ENCODE assay signal across 8 cellular contexts in the genomic region with DNA sequence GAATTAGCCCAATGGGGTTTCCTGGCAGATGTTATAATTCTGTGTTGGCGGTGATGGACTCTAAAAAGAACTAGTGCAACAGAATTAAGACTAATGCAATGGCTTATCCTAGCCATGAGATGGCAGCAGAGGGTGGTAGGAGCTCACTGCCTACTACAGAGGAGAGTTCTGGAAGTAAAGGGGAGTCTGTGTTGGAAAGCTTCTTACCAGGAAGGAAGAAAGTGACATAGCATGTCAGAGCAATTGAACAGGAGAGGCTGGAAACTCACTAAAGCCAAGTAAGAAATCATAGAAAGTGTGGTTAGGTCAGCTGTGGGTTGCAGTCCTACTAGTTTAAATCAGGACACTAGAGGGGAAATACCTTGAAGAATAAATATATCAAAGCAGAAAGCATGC. TPM values are rescaled to one million over a fixed set of nuclear protein-coding genes. Genes with fewer than 3 reads are reported as not detected.
DNase-seq lines count a peak whose midpoint lies in the region; ATAC-seq and TF ChIP-seq lines count a peak whose summit lies in the region.

No MANE protein-coding gene starts in this region.

- H3K27ac ChIP-seq in HL-60 (replicated peaks) (no peak overlapping the region), lung (ENCODE audit: low read depth in 1 of 2, low read length in 1 of 2) (no peak overlapping the region)

- no peak overlapping the region for H3K4me3 ChIP-seq in HL-60 (replicated peaks; ENCODE audit: insufficient read depth, low read length)
- no peak overlapping the region for H3K4me3 ChIP-seq in lung

- ATAC-seq in GM21619 (IDR thresholded peaks at IDR 0.05; ENCODE audit: unreplicated experiment) (peak; percentile 69), lung (ENCODE audit: insufficient read depth, low FRiP score) (peak; percentile 78)

- WGBS in lung, 2 donors: 14 to 19% methylated on average over 1 of the region's 1 CpG

- H3K27ac Mint-ChIP-seq in activated T-helper 2 cell treated with anti-CD3 and anti-CD28 coated beads, Interferon-gamma antibody, Interleukin-2, Interleukin-4, amounts not matched to agents 10 μg/mL and 5 μg/mL and 100 μg/mL, durations not matched to agents 14 hours and 24 hours and 36 hours: no peak overlapping the region

- no peaks in the 10 kb centered on the region for H3K36me3 ChIP-seq in lung (ENCODE audit: control insufficient read depth in 2 of 2, insufficient read depth in 2 of 2, low read length in 2 of 2)

- peak; percentile 4 for DNase-seq in stimulated activated CD4-positive, alpha-beta T cell treated with anti-CD3 and anti-CD28 coated beads, Interleukin-15, amount 100 ng/mL, for 24 hours
- DNase-seq in stimulated activated CD4-positive, alpha-beta T cell treated with anti-CD3 and anti-CD28 coated beads, Interleukin-12 subunit alpha, Interleukin-12 subunit beta, amount 100 ng/mL, for 4 hours: no peak
- peak in 1 of 2 experiments; percentile 18 for DNase-seq in HL-60 (ENCODE audit: low read depth in 1 of 2, low spot score in 1 of 2)
- DNase-seq in RPMI7951 (ENCODE audit: low read depth): peak; percentile 19
- peak; percentile 64 for DNase-seq in ecto neural progenitor cell (ENCODE audit: low spot score)
- peak; percentile 30 for DNase-seq in lung (ENCODE audit: low spot score)
- no peak for DNase-seq in activated T-helper 2 cell treated with anti-CD3 and anti-CD28 coated beads, Interferon-gamma antibody, Interleukin-2, Interleukin-4, amounts not matched to agents 10 μg/mL and 5 μg/mL and 100 μg/mL, durations not matched to agents 14 hours and 24 hours and 36 hours (ENCODE audit: low spot score)

- H3K27me3 Mint-ChIP-seq in activated T-helper 2 cell treated with anti-CD3 and anti-CD28 coated beads, Interferon-gamma antibody, Interleukin-2, Interleukin-4, amounts not matched to agents 10 μg/mL and 5 μg/mL and 100 μg/mL, durations not matched to agents 14 hours and 24 hours and 36 hours (ENCODE audit: low read depth): peaks cover 4% of the 10 kb centered on the region

- no peaks in the 10 kb centered on the region for H3K4me1 Mint-ChIP-seq in activated T-helper 2 cell treated with anti-CD3 and anti-CD28 coated beads, Interferon-gamma antibody, Interleukin-2, Interleukin-4, amounts not matched to agents 10 μg/mL and 5 μg/mL and 100 μg/mL, durations not matched to agents 14 hours and 24 hours and 36 hours (ENCODE audit: low read depth)

- intact Hi-C loops in activated T-helper 2 cell treated with anti-CD3 and anti-CD28 coated beads, Interferon-gamma antibody, Interleukin-2, Interleukin-4, amounts not matched to agents 10 μg/mL and 5 μg/mL and 100 μg/mL, durations not matched to agents 14 hours and 24 hours and 36 hours (cut with micrococcal nuclease): loop anchor here (5.0 kb wide), 1 partner anchor 773 kb away; no protein-coding TSS in a partner anchor

- peak; percentile 28 for TF ChIP-seq CTCF in HL-60 (IDR thresholded peaks at IDR 0.05; ENCODE audit: insufficient read depth, low read length)
- peak; percentile 49 for TF ChIP-seq CTCF in lung (IDR thresholded peaks at IDR 0.05; ENCODE audit: control extremely low read depth, extremely low read depth)

- no peaks in the 10 kb centered on the region for H3K9me3 ChIP-seq in lung (ENCODE audit: control insufficient read depth in 2 of 2, insufficient read depth in 1 of 2, low read length in 1 of 2)

- no peak overlapping the region for H3K4me3 Mint-ChIP-seq in activated T-helper 2 cell treated with anti-CD3 and anti-CD28 coated beads, Interferon-gamma antibody, Interleukin-2, Interleukin-4, amounts not matched to agents 10 μg/mL and 5 μg/mL and 100 μg/mL, durations not matched to agents 14 hours and 24 hours and 36 hours (ENCODE audit: low read depth)

- no peaks in the 10 kb centered on the region for H3K27me3 ChIP-seq in HL-60 (ENCODE audit: insufficient read depth, poor library complexity, severe bottlenecking)
- peaks cover 12% of the 10 kb centered on the region for H3K27me3 ChIP-seq in lung (ENCODE audit: control insufficient read depth, insufficient read depth)

- H3K36me3 Mint-ChIP-seq in activated T-helper 2 cell treated with anti-CD3 and anti-CD28 coated beads, Interferon-gamma antibody, Interleukin-2, Interleukin-4, amounts not matched to agents 10 μg/mL and 5 μg/mL and 100 μg/mL, durations not matched to agents 14 hours and 24 hours and 36 hours (ENCODE audit: low read depth): no peaks in the 10 kb centered on the region

- no peaks in the 10 kb centered on the region for H3K4me1 ChIP-seq in lung (ENCODE audit: control insufficient read depth in 2 of 2, insufficient read depth in 2 of 2, low read length in 2 of 2)

- no peaks in the 10 kb centered on the region for H3K9me3 Mint-ChIP-seq in activated T-helper 2 cell treated with anti-CD3 and anti-CD28 coated beads, Interferon-gamma antibody, Interleukin-2, Interleukin-4, amounts not matched to agents 10 μg/mL and 5 μg/mL and 100 μg/mL, durations not matched to agents 14 hours and 24 hours and 36 hours

RNA-seq across cellular contexts. Expression of gene TRPC5OS, which starts 6.3 kb away (rescaled TPM):
- not detected in 2 replicates for total RNA-seq in RPMI7951 (2014; rRNA removed; shearing (Covaris generic))
- total RNA-seq in lung: not detected
- polyA plus RNA-seq in lung: not detected
- total RNA-seq in activated T-helper 2 cell treated with anti-CD3 and anti-CD28 coated beads, Interferon-gamma antibody, Interleukin-2, Interleukin-4, amounts not matched to agents 10 μg/mL and 5 μg/mL and 100 μg/mL, durations not matched to agents 14 hours and 24 hours and 36 hours: not detected in 2 replicates

Comparison
In these comparisons a context has a peak if more than half of its experiments do, and no peak if none do; other contexts are left out.
1. DNase-seq: peak in stimulated activated CD4-positive, alpha-beta T cell treated with anti-CD3 and anti-CD28 coated beads, Interleukin-15, amount 100 ng/mL, for 24 hours (single experiment), RPMI7951 (single experiment), ecto neural progenitor cell (single experiment) and lung (single experiment); none in stimulated activated CD4-positive, alpha-beta T cell treated with anti-CD3 and anti-CD28 coated beads, Interleukin-12 subunit alpha, Interleukin-12 subunit beta, amount 100 ng/mL, for 4 hours (single experiment) and activated T-helper 2 cell treated with anti-CD3 and anti-CD28 coated beads, Interferon-gamma antibody, Interleukin-2, Interleukin-4, amounts not matched to agents 10 μg/mL and 5 μg/mL and 100 μg/mL, durations not matched to agents 14 hours and 24 hours and 36 hours (single experiment).